In genomic region chr10:76632158-76633051, GRCh38 we compare ENCODE assay signal across 8 cellular contexts.
DNase-seq lines count a peak whose midpoint lies in the region; ATAC-seq and TF ChIP-seq lines count a peak whose summit lies in the region.

No MANE protein-coding gene starts in this region.

- no peaks in the 10 kb centered on the region for H3K4me1 ChIP-seq in Panc1 (ENCODE audit: control insufficient read depth, insufficient read depth, low read length)
- peaks cover 0 to 16% of the 10 kb centered on the region in 2 donors for H3K4me1 ChIP-seq in right atrium auricular region

- in situ Hi-C loops in Panc1 (cut with HindIII; ENCODE audit: low pct_unique_long_range_greater_than_20kb, low sequenced_read_pairs) = no loop called here

- H3K36me3 ChIP-seq in Panc1 (ENCODE audit: control insufficient read depth, insufficient read depth, low read length) (no peaks in the 10 kb centered on the region), right atrium auricular region (no peaks in the 10 kb centered on the region)

- intact Hi-C loops in Panc1 (cut with micrococcal nuclease; ENCODE audit: unreplicated experiment) = no loop called here

- peak; percentile 32 for TF ChIP-seq CTCF in HL-60 (IDR thresholded peaks at IDR 0.05; ENCODE audit: insufficient read depth, low read length)
- peak; percentile 70 for TF ChIP-seq CTCF in Panc1 (IDR thresholded peaks at IDR 0.05)
- peak; percentile 20 to 55 for TF ChIP-seq CTCF in right atrium auricular region (IDR thresholded peaks at IDR 0.05)

- no TSS peak for BruUV-seq in Panc1 (replicated peaks; lab: Mats Ljungman, UMichigan)

- H3K4me3 ChIP-seq in HL-60 (replicated peaks; ENCODE audit: insufficient read depth, low read length) = no peak overlapping the region
- H3K4me3 ChIP-seq in Panc1 (ENCODE audit: low read depth in 2 of 2, low read length in 2 of 2) = no peak overlapping the region
- H3K4me3 ChIP-seq in right atrium auricular region = no peak overlapping the region

- DNase-seq in Ammon's horn (ENCODE audit: low spot score) (peak; percentile 17), HL-60 (ENCODE audit: low read depth in 1 of 2, low spot score in 1 of 2) (peak in 1 of 2 experiments; percentile 16), Panc1 (ENCODE audit: low read depth, low spot score) (no peak), right atrium auricular region (ENCODE audit: low spot score) (no peak), AML-193 (lab: John Stamatoyannopoulos, UW) (no peak)

- peak; percentile 65; the same call in 1 of the 2 replicates for ATAC-seq in Panc1
- no peak for ATAC-seq in GM21737 (IDR thresholded peaks at IDR 0.05; ENCODE audit: unreplicated experiment)
- no peak for ATAC-seq in HG02852 (IDR thresholded peaks at IDR 0.05; ENCODE audit: unreplicated experiment)
- ATAC-seq in HG03045 (IDR thresholded peaks at IDR 0.05; ENCODE audit: unreplicated experiment) = no peak

- POLR2A ChIA-PET in Panc1 (lab: Charles Lee) = no interaction called here

- H3K27me3 ChIP-seq in HL-60 (ENCODE audit: insufficient read depth, poor library complexity, severe bottlenecking) = no peaks in the 10 kb centered on the region
- H3K27me3 ChIP-seq in Panc1 (ENCODE audit: control insufficient read depth, insufficient read depth, low read length) = peaks cover 13% of the 10 kb centered on the region
- no peaks in the 10 kb centered on the region for H3K27me3 ChIP-seq in right atrium auricular region

- CTCF ChIA-PET in Panc1 (lab: Charles Lee) = no interaction called here

- H3K9me3 ChIP-seq in Panc1 (ENCODE audit: control insufficient read depth, insufficient read depth, low read depth, low read length) (no peaks in the 10 kb centered on the region), right atrium auricular region (no peaks in the 10 kb centered on the region)

- H3K27ac ChIP-seq in HL-60 (replicated peaks) (no peak overlapping the region), Panc1 (ENCODE audit: low read length) (no peak overlapping the region), right atrium auricular region (peak overlapping the region in 1 of 2 donors; percentile 59)
